8 cellular contexts compared by ENCODE assay signal in the genomic region with DNA sequence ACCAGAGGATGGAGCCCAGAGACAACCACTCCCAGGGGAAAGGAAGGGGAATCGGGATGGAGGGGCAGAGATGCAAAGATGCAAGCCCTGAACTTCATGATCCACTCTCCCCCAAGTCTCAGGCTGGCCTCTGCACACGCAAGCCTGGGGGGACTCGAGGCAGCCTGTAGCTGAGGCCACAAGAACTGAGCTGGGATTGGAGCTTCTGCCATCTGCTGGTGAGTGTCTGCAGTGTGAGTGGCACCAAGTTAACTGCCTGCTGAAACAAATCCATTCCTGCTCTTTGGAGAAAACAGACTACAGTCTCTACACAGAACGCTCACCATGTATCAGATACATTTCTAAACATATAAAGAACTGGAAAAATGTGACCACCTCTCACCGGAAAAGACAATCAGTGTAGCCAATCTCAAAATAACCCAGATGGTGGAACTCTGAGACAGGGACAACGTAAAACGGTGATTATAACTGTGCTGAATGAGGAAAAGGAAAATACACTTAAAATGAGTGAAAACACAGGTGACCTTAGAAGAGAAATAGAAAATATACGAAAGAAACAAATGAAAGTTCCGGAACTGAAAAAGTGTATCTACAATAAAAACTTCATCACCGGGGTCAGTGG.
DNase-seq lines count a peak whose midpoint lies in the region; ATAC-seq and TF ChIP-seq lines count a peak whose summit lies in the region.

No MANE protein-coding gene starts in this region.

- intact Hi-C loops in activated CD4-positive, alpha-beta memory T cell treated with anti-CD3 and anti-CD28 coated beads for 36 hours (cut with micrococcal nuclease), result loop anchor here (10.0 kb wide), 1 partner anchor 342 kb away; no protein-coding TSS in a partner anchor

- H3K4me3 Mint-ChIP-seq in activated CD4-positive, alpha-beta memory T cell treated with anti-CD3 and anti-CD28 coated beads for 36 hours, result no peak overlapping the region
- H3K4me3 Mint-ChIP-seq in naive thymus-derived CD8-positive, alpha-beta T cell, result no peak overlapping the region

- ATAC-seq in esophagus mucosa (peak; percentile 31), GM18870 (IDR thresholded peaks at IDR 0.05; ENCODE audit: unreplicated experiment) (no peak)
- ATAC-seq in naive thymus-derived CD8-positive, alpha-beta T cell, result peak; percentile 42 to 60

- H3K9me3 Mint-ChIP-seq in activated CD4-positive, alpha-beta memory T cell treated with anti-CD3 and anti-CD28 coated beads for 36 hours, result peaks cover 12% of the 10 kb centered on the region
- peaks cover 0 to 14% (median 10%) of the 10 kb centered on the region in 9 donors for H3K9me3 Mint-ChIP-seq in naive thymus-derived CD8-positive, alpha-beta T cell

- peak; percentile 71 for TF ChIP-seq CTCF in GM10248 (IDR thresholded peaks at IDR 0.05; ENCODE audit: control extremely low read depth, extremely low read depth, low read depth, missing control alignments)

- peaks cover 56% of the 10 kb centered on the region for H3K36me3 Mint-ChIP-seq in activated CD4-positive, alpha-beta memory T cell treated with anti-CD3 and anti-CD28 coated beads for 36 hours
- H3K36me3 Mint-ChIP-seq in naive thymus-derived CD8-positive, alpha-beta T cell, result peaks cover 19 to 66% (median 58%) of the 10 kb centered on the region in 3 donors

- no peak overlapping the region for H3K27ac Mint-ChIP-seq in activated CD4-positive, alpha-beta memory T cell treated with anti-CD3 and anti-CD28 coated beads for 36 hours
- H3K27ac Mint-ChIP-seq in naive thymus-derived CD8-positive, alpha-beta T cell, result peak overlapping the region in 9 of 10 donors; percentile 27 to 83 (median 49)

- H3K27me3 Mint-ChIP-seq in activated CD4-positive, alpha-beta memory T cell treated with anti-CD3 and anti-CD28 coated beads for 36 hours, result no peaks in the 10 kb centered on the region
- no peaks in the 10 kb centered on the region for H3K27me3 Mint-ChIP-seq in naive thymus-derived CD8-positive, alpha-beta T cell

- POLR2A ChIA-PET in GM10248 (lab: Yijun Ruan, JAX), result no interaction called here
- POLR2A ChIA-PET in activated CD4-positive, alpha-beta memory T cell treated with anti-CD3 and anti-CD28 coated beads for 36 hours (lab: Charles Lee), result no interaction called here
- POLR2A ChIA-PET in naive thymus-derived CD8-positive, alpha-beta T cell (lab: Charles Lee), result interaction anchor here (0.6 to 4.6 kb wide), 12 partner anchors 9 to 202 kb away, joined by 3 to 50 read pairs (median 8); partner anchors contain the start of genes FAM32A and KLF2

- CTCF ChIA-PET in GM10248 (lab: Yijun Ruan, JAX), result interaction anchor here (0.9 to 4.8 kb wide), 15 partner anchors 9 to 345 kb away, joined by 3 to 49 read pairs (median 4); no protein-coding TSS in a partner anchor
- CTCF ChIA-PET in activated CD4-positive, alpha-beta memory T cell treated with anti-CD3 and anti-CD28 coated beads for 36 hours (lab: Charles Lee), result interaction anchor here (0.6 to 3.3 kb wide), 27 partner anchors 8 to 345 kb away, joined by 3 to 74 read pairs (median 3); no protein-coding TSS in a partner anchor

- H3K4me1 Mint-ChIP-seq in activated CD4-positive, alpha-beta memory T cell treated with anti-CD3 and anti-CD28 coated beads for 36 hours (ENCODE audit: low read depth), result peaks cover 28% of the 10 kb centered on the region
- H3K4me1 Mint-ChIP-seq in naive thymus-derived CD8-positive, alpha-beta T cell, result peaks cover 20 to 42% (median 40%) of the 10 kb centered on the region in 4 donors

- DNase-seq in A172 (ENCODE audit: low spot score) (peak; percentile 65), GM10248 (ENCODE audit: extremely low spot score) (peak; percentile 69), NCI-H446 (lab: John Stamatoyannopoulos, UW) (peak; percentile 5 to 57), NCI-H2107 (lab: John Stamatoyannopoulos, UW) (no peak)
- DNase-seq in activated CD4-positive, alpha-beta memory T cell treated with anti-CD3 and anti-CD28 coated beads for 36 hours, result peak; percentile 67
- peak in 9 of 10 donors; percentile 33 to 79 (median 65) for DNase-seq in naive thymus-derived CD8-positive, alpha-beta T cell
